In genomic region chr5:75446068-75446467, GRCh38 we compare ENCODE assay signal across 31 cellular contexts.
"Had no signal": no experiment of that assay in that cellular context is flagged by ENCODE, and none has a peak within 500 bp of the region (broad histone marks: within the 10 kb centered on the region; RNA-seq: fewer than 3 reads in every experiment).

No MANE protein-coding gene starts in this region.

- H3K27me3 ChIP-seq: left lung, pancreas, sigmoid colon, spleen, suprapubic skin, tibial artery, upper lobe of right lung had no signal

- H3K4me1 Mint-ChIP-seq: nephron; neural crest cell; stimulated activated effector memory CD8-positive, alpha-beta T cell treated with anti-CD3 and anti-CD28 coated beads, Interleukin-12 subunit alpha, Interleukin-12 subunit beta, amount 100 ng/mL, for 72 hours had no signal

- H3K27me3 Mint-ChIP-seq: naive thymus-derived CD8-positive, alpha-beta T cell; stimulated activated naive CD8-positive, alpha-beta T cell treated with anti-CD3 and anti-CD28 coated beads, Interleukin-15, Interleukin-2, amounts not matched to agents 100 ng/mL and 50 ng/mL, for 24 hours had no signal

- ATAC-seq: left colon; left lung; lower lobe of right lung; naive thymus-derived CD8-positive, alpha-beta T cell; pancreas; right cardiac atrium; stimulated activated effector memory CD8-positive, alpha-beta T cell treated with anti-CD3 and anti-CD28 coated beads, Interleukin-12 subunit alpha, Interleukin-12 subunit beta, amount 100 ng/mL, for 72 hours; upper lobe of right lung had no signal

- FAIRE-seq: islet of Langerhans, kidney, pancreas, small intestine, urothelium cell line had no signal

- DNase-seq: hypothalamus; immature natural killer cell; kidney; left colon; left lung; lower lobe of right lung; mammary epithelial cell; mesenchymal stem cell; naive thymus-derived CD8-positive, alpha-beta T cell; nucleus accumbens; pancreas; posterior cingulate gyrus; retina; right cardiac atrium; sigmoid colon; small intestine; spleen; stimulated activated CD4-positive, alpha-beta T cell treated with anti-CD3 and anti-CD28 coated beads, Interleukin-4, amount 100 ng/mL, for 24 hours; stimulated activated naive CD4-positive, alpha-beta T cell; tibial artery; trophoblast cell; upper lobe of right lung had no signal

- H3K4me3 ChIP-seq: left lung, lower lobe of right lung, pancreas, prostate gland, sigmoid colon, spleen, suprapubic skin, thoracic aorta, tibial artery, upper lobe of right lung had no signal

- H3K36me3 ChIP-seq: lower lobe of right lung, pancreas, prostate gland, sigmoid colon, thoracic aorta, upper lobe of right lung had no signal

- H3K27ac Mint-ChIP-seq: immature natural killer cell; nephron; stimulated activated effector memory CD8-positive, alpha-beta T cell treated with anti-CD3 and anti-CD28 coated beads, Interleukin-12 subunit alpha, Interleukin-12 subunit beta, amount 100 ng/mL, for 72 hours; stimulated activated naive CD8-positive, alpha-beta T cell treated with anti-CD3 and anti-CD28 coated beads, Interleukin-15, Interleukin-2, amounts not matched to agents 100 ng/mL and 50 ng/mL, for 24 hours had no signal

- H3K9me3 ChIP-seq: pancreas, prostate gland, tibial artery, upper lobe of right lung had no signal

- H3K4me3 Mint-ChIP-seq: immature natural killer cell; naive thymus-derived CD8-positive, alpha-beta T cell; nephron; neural crest cell; stimulated activated effector memory CD8-positive, alpha-beta T cell treated with anti-CD3 and anti-CD28 coated beads, Interleukin-12 subunit alpha, Interleukin-12 subunit beta, amount 100 ng/mL, for 72 hours; stimulated activated naive CD8-positive, alpha-beta T cell treated with anti-CD3 and anti-CD28 coated beads, Interleukin-15, Interleukin-2, amounts not matched to agents 100 ng/mL and 50 ng/mL, for 24 hours had no signal

- H3K4me1 ChIP-seq: left lung, lower lobe of right lung, pancreas, prostate gland, sigmoid colon, suprapubic skin, tibial artery, upper lobe of right lung had no signal

- H3K27ac ChIP-seq: left lung, lower lobe of right lung, pancreas, prostate gland, sigmoid colon, spleen, suprapubic skin, thoracic aorta, tibial artery, upper lobe of right lung had no signal
